ENCODE assay signal across 1 cellular context in the genomic region with DNA sequence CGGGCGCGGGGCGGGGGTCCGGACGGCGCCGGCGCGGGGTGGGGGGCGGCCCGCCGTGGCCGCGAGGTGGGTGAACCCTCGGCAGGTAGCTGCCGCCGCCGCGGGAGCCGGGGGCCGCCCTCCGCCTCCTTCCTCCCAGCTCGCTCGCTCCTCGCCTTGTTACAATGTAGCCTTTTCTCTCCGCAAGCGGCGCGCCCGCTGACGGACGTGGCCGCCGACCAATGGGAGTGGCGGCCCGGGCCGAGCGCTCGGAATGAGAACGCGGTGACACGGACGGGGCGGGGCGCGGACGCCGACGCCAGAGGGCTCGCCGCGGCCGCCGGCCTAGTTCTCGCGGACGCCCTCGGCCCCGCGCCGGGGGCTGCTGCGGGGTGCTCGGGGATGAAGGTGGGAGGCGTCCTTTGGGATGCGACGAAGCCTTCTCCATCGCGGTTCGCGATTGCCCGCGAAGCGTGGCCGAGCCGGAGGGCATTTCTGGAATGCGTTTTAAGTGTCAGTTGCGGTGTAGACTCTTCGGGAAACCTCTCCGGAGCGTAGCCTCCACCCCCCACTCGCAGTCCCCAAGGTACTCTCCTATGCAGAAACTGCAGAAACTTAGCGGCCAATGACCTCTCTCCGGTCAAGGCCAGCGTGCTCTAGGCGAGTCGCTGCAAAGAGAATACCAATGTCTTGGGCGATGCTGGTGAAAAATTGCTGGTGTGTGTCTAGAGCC.
A peak's percentile ranks its signal among the peaks of the same experiment; 100 is the strongest.
TF ChIP-seq lines count a peak whose summit lies in the region.

No MANE protein-coding gene starts in this region.

TF ChIP-seq in K562, 482 proteins besides CTCF, POLR2A, EP300 and RAD21 (continued from another document and continues in another):
- TF ChIP-seq CREM (IDR thresholded peaks at IDR 0.05; ENCODE audit: low read depth) (peak; percentile 85), TCF3 (CRISPR knock-in tag; IDR thresholded peaks at IDR 0.05) (no peak), ATF1 (CRISPR knock-in tag; IDR thresholded peaks at IDR 0.05) (peak; percentile 37; the same call in 1 of the 2 replicates), ATF1 (tag; IDR thresholded peaks at IDR 0.05) (peak; percentile 92), ZNF696 (CRISPR knock-in tag; conservative IDR thresholded peaks at IDR 0.05) (no peak), ZNF445 (CRISPR knock-in tag; IDR thresholded peaks at IDR 0.05; ENCODE audit: low read depth) (no peak), CBX1 (IDR thresholded peaks at IDR 0.05; ENCODE audit: low read depth) (no peak), ATF7 (IDR thresholded peaks at IDR 0.05) (peak; percentile 60), TAL1 (IDR thresholded peaks at IDR 0.05) (no peak), KLF6 (CRISPR knock-in tag; IDR thresholded peaks at IDR 0.05; ENCODE audit: borderline replicate concordance) (no peak), MAZ (CRISPR knock-in tag; conservative IDR thresholded peaks at IDR 0.05 in 1 of 2, IDR thresholded peaks at IDR 0.05 in 1 of 2) (peak; percentile 32 to 87; a peak in 3 of 4 replicates), PRDM10 (IDR thresholded peaks at IDR 0.05; ENCODE audit: partially characterized antibody) (no peak), CHD2 (IDR thresholded peaks at IDR 0.05; ENCODE audit: low read depth, low read length) (peak; percentile 62; the same call in 1 of the 2 replicates), ZNF707 (CRISPR knock-in tag; conservative IDR thresholded peaks at IDR 0.05) (no peak), HIVEP1 (CRISPR knock-in tag; IDR thresholded peaks at IDR 0.05) (no peak), NR2F6 (CRISPR knock-in tag; IDR thresholded peaks at IDR 0.05) (no peak), MTA1 (IDR thresholded peaks at IDR 0.05; ENCODE audit: borderline replicate concordance) (no peak), CHD7 (IDR thresholded peaks at IDR 0.05; ENCODE audit: low read depth, low read length) (no peak), RBBP5 (IDR thresholded peaks at IDR 0.05; ENCODE audit: borderline replicate concordance, insufficient read depth, low read length, poor library complexity, severe bottlenecking) (no peak), ZFP1 (CRISPR knock-in tag; IDR thresholded peaks at IDR 0.05) (no peak), EP400 (IDR thresholded peaks at IDR 0.05) (no peak), RNF219 (CRISPR knock-in tag; IDR thresholded peaks at IDR 0.05) (no peak), ZC3H8 (IDR thresholded peaks at IDR 0.05) (no peak), TOE1 (IDR thresholded peaks at IDR 0.05; ENCODE audit: borderline replicate concordance) (no peak), TOE1 (CRISPR knock-in tag; IDR thresholded peaks at IDR 0.05; ENCODE audit: borderline replicate concordance, low read depth) (no peak), ZNF324 (CRISPR knock-in tag; IDR thresholded peaks at IDR 0.05) (no peak), RBM15 (IDR thresholded peaks at IDR 0.05; ENCODE audit: insufficient read depth, low read length) (no peak), FOXP1 (CRISPR knock-in tag; IDR thresholded peaks at IDR 0.05) (0 out of 2 replicates have a peak, but pooled peaks have one; percentile 50), GTF2F1 (IDR thresholded peaks at IDR 0.05; ENCODE audit: low read depth, low read length) (no peak)
- TF ChIP-seq, protein P1, sequence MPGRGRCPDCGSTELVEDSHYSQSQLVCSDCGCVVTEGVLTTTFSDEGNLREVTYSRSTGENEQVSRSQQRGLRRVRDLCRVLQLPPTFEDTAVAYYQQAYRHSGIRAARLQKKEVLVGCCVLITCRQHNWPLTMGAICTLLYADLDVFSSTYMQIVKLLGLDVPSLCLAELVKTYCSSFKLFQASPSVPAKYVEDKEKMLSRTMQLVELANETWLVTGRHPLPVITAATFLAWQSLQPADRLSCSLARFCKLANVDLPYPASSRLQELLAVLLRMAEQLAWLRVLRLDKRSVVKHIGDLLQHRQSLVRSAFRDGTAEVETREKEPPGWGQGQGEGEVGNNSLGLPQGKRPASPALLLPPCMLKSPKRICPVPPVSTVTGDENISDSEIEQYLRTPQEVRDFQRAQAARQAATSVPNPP (IDR thresholded peaks at IDR 0.05; ENCODE audit: borderline replicate concordance, insufficient read depth, insufficient read length) = no peak
- TF ChIP-seq, protein P2, sequence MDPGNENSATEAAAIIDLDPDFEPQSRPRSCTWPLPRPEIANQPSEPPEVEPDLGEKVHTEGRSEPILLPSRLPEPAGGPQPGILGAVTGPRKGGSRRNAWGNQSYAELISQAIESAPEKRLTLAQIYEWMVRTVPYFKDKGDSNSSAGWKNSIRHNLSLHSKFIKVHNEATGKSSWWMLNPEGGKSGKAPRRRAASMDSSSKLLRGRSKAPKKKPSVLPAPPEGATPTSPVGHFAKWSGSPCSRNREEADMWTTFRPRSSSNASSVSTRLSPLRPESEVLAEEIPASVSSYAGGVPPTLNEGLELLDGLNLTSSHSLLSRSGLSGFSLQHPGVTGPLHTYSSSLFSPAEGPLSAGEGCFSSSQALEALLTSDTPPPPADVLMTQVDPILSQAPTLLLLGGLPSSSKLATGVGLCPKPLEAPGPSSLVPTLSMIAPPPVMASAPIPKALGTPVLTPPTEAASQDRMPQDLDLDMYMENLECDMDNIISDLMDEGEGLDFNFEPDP (CRISPR knock-in tag; IDR thresholded peaks at IDR 0.05) = no peak
- TF ChIP-seq, protein P3, sequence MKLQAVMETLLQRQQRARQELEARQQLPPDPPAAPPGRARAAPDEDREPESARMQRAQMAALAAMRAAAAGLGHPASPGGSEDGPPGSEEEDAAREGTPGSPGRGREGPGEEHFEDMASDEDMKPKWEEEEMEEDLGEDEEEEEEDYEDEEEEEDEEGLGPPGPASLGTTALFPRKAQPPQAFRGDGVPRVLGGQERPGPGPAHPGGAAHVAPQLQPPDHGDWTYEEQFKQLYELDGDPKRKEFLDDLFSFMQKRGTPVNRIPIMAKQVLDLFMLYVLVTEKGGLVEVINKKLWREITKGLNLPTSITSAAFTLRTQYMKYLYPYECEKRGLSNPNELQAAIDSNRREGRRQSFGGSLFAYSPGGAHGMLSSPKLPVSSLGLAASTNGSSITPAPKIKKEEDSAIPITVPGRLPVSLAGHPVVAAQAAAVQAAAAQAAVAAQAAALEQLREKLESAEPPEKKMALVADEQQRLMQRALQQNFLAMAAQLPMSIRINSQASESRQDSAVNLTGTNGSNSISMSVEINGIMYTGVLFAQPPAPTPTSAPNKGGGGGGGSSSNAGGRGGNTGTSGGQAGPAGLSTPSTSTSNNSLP (IDR thresholded peaks at IDR 0.05; ENCODE audit: borderline replicate concordance, low read depth, low read length) = no peak
- TF ChIP-seq, protein P4, sequence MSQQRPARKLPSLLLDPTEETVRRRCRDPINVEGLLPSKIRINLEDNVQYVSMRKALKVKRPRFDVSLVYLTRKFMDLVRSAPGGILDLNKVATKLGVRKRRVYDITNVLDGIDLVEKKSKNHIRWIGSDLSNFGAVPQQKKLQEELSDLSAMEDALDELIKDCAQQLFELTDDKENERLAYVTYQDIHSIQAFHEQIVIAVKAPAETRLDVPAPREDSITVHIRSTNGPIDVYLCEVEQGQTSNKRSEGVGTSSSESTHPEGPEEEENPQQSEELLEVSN (IDR thresholded peaks at IDR 0.05; ENCODE audit: borderline replicate concordance in 1 of 2, extremely low read depth in 1 of 2, insufficient read depth in 1 of 2, insufficient read length in 1 of 2, low read depth in 1 of 2, low read length in 1 of 2, poor library complexity in 1 of 2, severe bottlenecking in 1 of 2) = peak; percentile 64 to 82
